8 cellular contexts compared by ENCODE assay signal in genomic region chr11:46120361-46120710, GRCh38. TPM values are rescaled to one million over a fixed set of nuclear protein-coding genes. Genes with fewer than 3 reads are reported as not detected.
DNase-seq lines count a peak whose midpoint lies in the region; ATAC-seq, FAIRE-seq and TF ChIP-seq lines count a peak whose summit lies in the region.

No MANE protein-coding gene starts in this region.

- no peak for TF ChIP-seq RAD21 in K562 (CRISPR knock-in tag; conservative IDR thresholded peaks at IDR 0.05 in 1 of 2, IDR thresholded peaks at IDR 0.05 in 1 of 2)

- H3K4me1 ChIP-seq in CD8-positive, alpha-beta T cell (ENCODE audit: insufficient read depth, low read length) = peaks cover 44% of the 10 kb centered on the region
- H3K4me1 ChIP-seq in K562 (replicated peaks in 1 of 2; ENCODE audit: control insufficient read depth in 2 of 2, insufficient read depth in 2 of 2, low read length in 2 of 2) (peaks cover 9 to 10% of the 10 kb centered on the region in 2 experiments; a peak in 4 of 5 replicates), subcutaneous abdominal adipose tissue (ENCODE audit: control insufficient read depth in 5 of 5, insufficient read depth in 5 of 5, low read length in 5 of 5) (peaks cover 0 to 22% (median 18%) of the 10 kb centered on the region in 5 donors)

- ATAC-seq in CD8-positive, alpha-beta T cell = no peak
- ATAC-seq in K562 = peak; percentile 14
- ATAC-seq in left colon = peak; percentile 18
- ATAC-seq in GM21723 (IDR thresholded peaks at IDR 0.05; ENCODE audit: unreplicated experiment) = no peak

- H3K4me2 ChIP-seq in K562 (ENCODE audit: insufficient read depth, low read length) = no peak overlapping the region

- DNase-seq in CD8-positive, alpha-beta T cell = peak in 3 of 7 experiments; percentile 8 to 29 (median 14)
- DNase-seq in NCI-H2227 (lab: John Stamatoyannopoulos, UW; ENCODE audit: unreplicated experiment) (peak; percentile 61), K562 (ENCODE audit: extremely low read depth in 1 of 4, low spot score in 3 of 4) (peak in 3 of 4 experiments; percentile 45 to 54 (median 46)), left colon (peak in 1 of 2 donors; percentile 52), cortex of kidney (lab: John Stamatoyannopoulos, UW) (no peak), iPS-NIHi7 (ENCODE audit: extremely low spot score) (no peak)

- H3K27ac ChIP-seq in CD8-positive, alpha-beta T cell (ENCODE audit: low read depth, low read length) = peak overlapping the region; percentile 53
- H3K27ac ChIP-seq in K562 (ENCODE audit: extremely low read depth, low read depth, low read length) (peak overlapping the region; percentile 82; the same call in 1 of the 3 replicates), subcutaneous abdominal adipose tissue (ENCODE audit: low read depth, low read length) (peak overlapping the region; percentile 90)

- H3K4me1 Mint-ChIP-seq in CD8-positive, alpha-beta T cell (ENCODE audit: low read depth) = peaks cover 43% of the 10 kb centered on the region

- peak overlapping the region; percentile 90 for H3K4me3 Mint-ChIP-seq in CD8-positive, alpha-beta T cell

- peak overlapping the region; percentile 93 for H3K27ac Mint-ChIP-seq in CD8-positive, alpha-beta T cell

- FAIRE-seq in K562 (lab: Jason Lieb, UNC) = no peak

- H3K79me2 ChIP-seq in K562 (ENCODE audit: control insufficient read depth, insufficient read depth, low read length) = peaks cover 55% of the 10 kb centered on the region

- H3K9me3 Mint-ChIP-seq in CD8-positive, alpha-beta T cell = no peaks in the 10 kb centered on the region

- H3K9ac ChIP-seq in K562 (ENCODE audit: insufficient read depth in 1 of 2, low read depth in 2 of 2, low read length in 2 of 2) (peak overlapping the region in 1 of 2 experiments; percentile 93; a peak in 1 of 4 replicates), subcutaneous abdominal adipose tissue (ENCODE audit: low read length in 5 of 5) (peak overlapping the region in 2 of 5 donors; percentile 48 to 80)

- no CpG with 5 or more reads among the region's 25 CpGs for WGBS in K562 (ENCODE audit: insufficient coverage, low coverage, missing lambda C conversion rate)

- POLR2A ChIA-PET in CD8-positive, alpha-beta T cell (lab: Charles Lee) = interaction anchor here (1.1 kb wide), 1 partner anchor 316 kb away, joined by 4 read pairs; no protein-coding TSS in a partner anchor
- POLR2A ChIA-PET in K562 (lab: Yijun Ruan, JAX) = interaction anchor here (0.6 to 1.0 kb wide), 6 partner anchors 9 to 193 kb away, joined by 3 to 4 read pairs (median 3); no protein-coding TSS in a partner anchor

- no peaks in the 10 kb centered on the region for H3K9me1 ChIP-seq in K562 (ENCODE audit: control insufficient read depth, insufficient read depth, low read length)

- BruUV-seq in K562 (replicated peaks; lab: Mats Ljungman, UMichigan) = no TSS peak

- in situ Hi-C loops in K562 (cut with MboI) = no loop called here

- no peaks in the 10 kb centered on the region for H3K27me3 ChIP-seq in CD8-positive, alpha-beta T cell (ENCODE audit: insufficient read depth, low read length)
- H3K27me3 ChIP-seq in K562 (ENCODE audit: control insufficient read depth in 2 of 2, insufficient read depth in 2 of 2, low read length in 2 of 2) (no peaks in the 10 kb centered on the region), subcutaneous abdominal adipose tissue (ENCODE audit: control insufficient read depth in 5 of 5, insufficient read depth in 4 of 5, low read length in 5 of 5) (no peaks in the 10 kb centered on the region)

- intact Hi-C loops in CD8-positive, alpha-beta T cell (cut with DNase I, micrococcal nuclease) = loop anchor here (2.0 to 10.0 kb wide), 8 partner anchors 20 to 1148 kb away; partner anchors contain the start of genes DGKZ (in 2 of the 2), ARFGAP2 (in 1 of the 2), ARHGAP1 (in 1 of the 2) and SLC35C1 (in 1 of the 2)
- intact Hi-C loops in K562 (cut with micrococcal nuclease) = loop anchor here (5.0 kb wide), 1 partner anchor 177 kb away; no protein-coding TSS in a partner anchor
- intact Hi-C loops in left colon (cut with DNase I, micrococcal nuclease) = no loop called here

- no peaks in the 10 kb centered on the region for H3K9me3 ChIP-seq in CD8-positive, alpha-beta T cell (ENCODE audit: low read length)
- H3K9me3 ChIP-seq in K562 (replicated peaks; ENCODE audit: control insufficient read depth, insufficient read depth, low read depth, low read length) (no peaks in the 10 kb centered on the region), subcutaneous abdominal adipose tissue (ENCODE audit: control insufficient read depth in 5 of 5, low read length in 5 of 5) (no peaks in the 10 kb centered on the region)

- H3K27me3 Mint-ChIP-seq in CD8-positive, alpha-beta T cell (ENCODE audit: low read depth) = no peaks in the 10 kb centered on the region

- H4K20me1 ChIP-seq in K562 (replicated peaks; ENCODE audit: control insufficient read depth, insufficient read depth, low read length) = no peaks in the 10 kb centered on the region

- peaks cover 10% of the 10 kb centered on the region for H3K36me3 Mint-ChIP-seq in CD8-positive, alpha-beta T cell

- no peaks in the 10 kb centered on the region for H3K36me3 ChIP-seq in CD8-positive, alpha-beta T cell (ENCODE audit: insufficient read depth, low read length)
- H3K36me3 ChIP-seq in K562 (ENCODE audit: control insufficient read depth, insufficient read depth, low read length) (no peaks in the 10 kb centered on the region; the same call in 2 of the 3 replicates), subcutaneous abdominal adipose tissue (ENCODE audit: control insufficient read depth in 5 of 5, insufficient read depth in 5 of 5, low read length in 5 of 5) (no peaks in the 10 kb centered on the region)

- TF ChIP-seq POLR2A in K562 (conservative IDR thresholded peaks at IDR 0.05) = no peak

- CTCF ChIA-PET in CD8-positive, alpha-beta T cell (lab: Charles Lee) = interaction anchor here (0.6 to 0.7 kb wide), 2 partner anchors 120 to 155 kb away, joined by 3 read pairs; no protein-coding TSS in a partner anchor
- CTCF ChIA-PET in K562 (lab: Yijun Ruan, JAX; ENCODE audit: low intra/inter-chr PET ratio) = no interaction called here

- H2AFZ ChIP-seq in K562 (ENCODE audit: low read depth, low read length) = no peak overlapping the region

- TF ChIP-seq EP300 in K562 (IDR thresholded peaks at IDR 0.05; ENCODE audit: low read length) = no peak

- H3K4me3 ChIP-seq in CD8-positive, alpha-beta T cell (ENCODE audit: low read depth, low read length) = peak overlapping the region; percentile 81
- peak overlapping the region; percentile 79 for H3K4me3 ChIP-seq in K562
- H3K4me3 ChIP-seq in subcutaneous abdominal adipose tissue (ENCODE audit: low read depth in 1 of 5, low read length in 5 of 5) = peak overlapping the region; percentile 67 to 96 (median 80)

- no peak for TF ChIP-seq CTCF in CD8-positive, alpha-beta T cell (IDR thresholded peaks at IDR 0.05)
- no peak for TF ChIP-seq CTCF in K562 (IDR thresholded peaks at IDR 0.05 in 2 of 3, conservative IDR thresholded peaks at IDR 0.05 in 1 of 3; ENCODE audit: insufficient read depth in 2 of 3, low read depth in 1 of 3, low read length in 3 of 3)

TF ChIP-seq in K562, 482 proteins besides CTCF, POLR2A, EP300 and RAD21:
- TF ChIP-seq SAFB2 (IDR thresholded peaks at IDR 0.05; ENCODE audit: borderline replicate concordance, low read depth, low read length, severe bottlenecking) (no peak), ZBTB1 (CRISPR knock-in tag; IDR thresholded peaks at IDR 0.05; ENCODE audit: borderline replicate concordance, low read depth) (no peak), HDAC8 (tag; IDR thresholded peaks at IDR 0.05) (no peak), ZNF384 (IDR thresholded peaks at IDR 0.05; ENCODE audit: low read depth, low read length) (no peak)

RNA-seq across cellular contexts. Expression of gene PHF21A, which starts 0.9 kb away (rescaled TPM):
- 10 to 100 TPM; 55.7 to 60.2 TPM for total RNA-seq in CD8-positive, alpha-beta T cell
- 41.0 and 108 TPM in 2 replicates for total RNA-seq in K562 (2011; cell fraction: chromatin; rRNA removed; ENCODE audit: low replicate concordance)
- 17.0 and 21.1 TPM in 2 replicates for total RNA-seq in K562 (2011; cell fraction: nucleolus; rRNA removed)
- 27.0 and 37.7 TPM in 2 replicates for total RNA-seq in K562 (2011; cell fraction: nucleoplasm; rRNA removed)
- total RNA-seq in K562 (2014; rRNA removed) (7.7 and 13.3 TPM in 2 replicates), K562 (2014; rRNA removed; fragmentation: Illumina TruSeq; extraction: Trizol) (8.6 and 9.7 TPM in 2 replicates), K562 (2015; rRNA removed; fragmentation: Illumina TruSeq; extraction: Trizol) (8.5 and 10.7 TPM in 2 replicates), K562 (2021) (20.4 and 26.6 TPM in 2 replicates), left colon (10 to 100 TPM; 19.9 to 24.5 TPM)
- polyA plus RNA-seq in K562 (2011; rRNA removed) (12.8 and 20.2 TPM in 2 replicates), K562 (2014; fragmentation: Illumina TruSeq; extraction: Trizol) (25.7 and 32.4 TPM in 2 replicates), K562 (2014; fragmentation: Nextera tagmentation; extraction: Ambion mirVana) (1 to 10 TPM; 1.5 to 2.2 TPM), K562 (2014; rRNA removed) (12.7 and 14.5 TPM in 2 replicates)
- 7.2 and 8.7 TPM in 2 replicates for polyA plus RNA-seq in K562 (2011; cell fraction: cytosol; rRNA removed)
- 33.5 and 36.9 TPM in 2 replicates for polyA plus RNA-seq in K562 (2011; cell fraction: nucleus; rRNA removed)
- 17.5 and 25.3 TPM in 2 replicates for polyA plus RNA-seq in K562 (2012)
- 12.6 and 22.6 TPM in 2 replicates for polyA minus RNA-seq in K562 (2011; rRNA and poly(A)+ RNA removed)
- 14.4 and 14.8 TPM in 2 replicates for polyA minus RNA-seq in K562 (2011; cell fraction: cytosol; rRNA and poly(A)+ RNA removed)
- 11.4 and 23.0 TPM in 2 replicates for polyA minus RNA-seq in K562 (2011; cell fraction: nucleus; rRNA and poly(A)+ RNA removed)

Comparison
In these comparisons a context has a peak if more than half of its experiments do, and no peak if none do; other contexts are left out.
1. ATAC-seq: peak in K562 (single experiment) and left colon (single experiment); none in CD8-positive, alpha-beta T cell (single experiment) and GM21723 (single experiment).
2. DNase-seq: peak in NCI-H2227 (single experiment) and K562 (3 of 4); none in cortex of kidney (single experiment) and iPS-NIHi7 (single experiment).
3. intact Hi-C loops: an anchor here in CD8-positive, alpha-beta T cell (2.0 to 10.0 kb wide) and K562 (5.0 kb wide); none called in left colon.
4. Peak in every context shown above with its lines, with median percentiles within 50 percentile points of each other: H3K27ac ChIP-seq and H3K4me3 ChIP-seq.